30 cellular contexts compared by ENCODE assay signal in genomic region chr13:33066329-33066728, GRCh38. TPM values are rescaled to one million over a fixed set of nuclear protein-coding genes. Genes with fewer than 3 reads are reported as not detected.
"Had no signal": no experiment of that assay in that cellular context is flagged by ENCODE, and none has a peak within 500 bp of the region (broad histone marks: within the 10 kb centered on the region; RNA-seq: fewer than 3 reads in every experiment).

No MANE protein-coding gene starts in this region.

- H3K36me3 ChIP-seq: left lung, neutrophil, ovary, right atrium auricular region, right lobe of liver, thyroid gland, transverse colon, upper lobe of left lung, vagina had no signal

- H3K4me1 ChIP-seq: left lung, right atrium auricular region, right lobe of liver, testis, thyroid gland, transverse colon, upper lobe of left lung, vagina had no signal

- FAIRE-seq: islet of Langerhans had no signal

- H3K4me3 ChIP-seq: left lung, mucosa of descending colon, ovary, right atrium auricular region, right lobe of liver, smooth muscle cell, thyroid gland, transverse colon, upper lobe of left lung, vagina had no signal

- H3K27me3 ChIP-seq: left lung, neutrophil, ovary, right atrium auricular region, right lobe of liver, testis, thyroid gland, transverse colon, upper lobe of left lung, vagina had no signal

- H3K4me2 ChIP-seq: smooth muscle cell had no signal

- ATAC-seq: left colon; left lung; mucosa of descending colon; naive thymus-derived CD4-positive, alpha-beta T cell; natural killer cell treated with Interleukin-12 subunit alpha and Interleukin-12 subunit beta and Interleukin-15 and Interleukin-18, amount 100 ng/mL, for 72 hours; right lobe of liver; stimulated activated memory B cell treated with anti-CD40 and anti-IgM and Interleukin-4, amounts not matched to agents 10 μg/mL and 1 μg/mL and 100 μg/mL, for 72 hours; stimulated activated naive CD8-positive, alpha-beta T cell treated with anti-CD3 and anti-CD28 coated beads, Interleukin-15, amount 100 ng/mL, for 72 hours had no signal

- H3K27ac ChIP-seq: left lung, neutrophil, ovary, right atrium auricular region, right lobe of liver, testis, thyroid gland, transverse colon, upper lobe of left lung, vagina had no signal

- DNase-seq: hypothalamus; immature natural killer cell; kidney; left colon; left lung; midbrain; mucosa of descending colon; naive thymus-derived CD4-positive, alpha-beta T cell; occipital lobe; ovary; right lobe of liver; stimulated activated CD4-positive, alpha-beta T cell treated with anti-CD3 and anti-CD28 coated beads, Interleukin-1b, Interleukin-23, amount 100 ng/mL, for 48 hours; stimulated activated CD4-positive, alpha-beta T cell treated with anti-CD3 and anti-CD28 coated beads, Interleukin-2, amount 100 ng/mL, for 48 hours; stimulated activated CD4-positive, alpha-beta T cell treated with anti-CD3 and anti-CD28 coated beads, Interleukin-4, amount 100 ng/mL, for 4 hours; stimulated activated CD8-positive, alpha-beta memory T cell treated with anti-CD3 and anti-CD28 coated beads, Interleukin-4, amount 100 ng/mL, for 48 hours; stimulated activated naive CD4-positive, alpha-beta T cell treated with Interleukin-2 at 50 U/mL for 16 hours; stimulated activated naive CD8-positive, alpha-beta T cell treated with anti-CD3 and anti-CD28 coated beads, Interleukin-15, amount 100 ng/mL, for 72 hours; testis; thyroid gland; transverse colon had no signal

- H3K9me3 ChIP-seq: left lung, mucosa of descending colon, neutrophil, ovary, right atrium auricular region, right lobe of liver, testis, thyroid gland, transverse colon, upper lobe of left lung, vagina had no signal

RNA-seq across cellular contexts. Expression of gene KL, which starts 50.1 kb away (rescaled TPM):
- total RNA-seq: myocyte, pulmonary artery endothelial cell had no signal
- polyA plus RNA-seq: naive thymus-derived CD4-positive, alpha-beta T cell; smooth muscle cell had no signal
